ENCODE assay signal across 8 cellular contexts in the genomic region with DNA sequence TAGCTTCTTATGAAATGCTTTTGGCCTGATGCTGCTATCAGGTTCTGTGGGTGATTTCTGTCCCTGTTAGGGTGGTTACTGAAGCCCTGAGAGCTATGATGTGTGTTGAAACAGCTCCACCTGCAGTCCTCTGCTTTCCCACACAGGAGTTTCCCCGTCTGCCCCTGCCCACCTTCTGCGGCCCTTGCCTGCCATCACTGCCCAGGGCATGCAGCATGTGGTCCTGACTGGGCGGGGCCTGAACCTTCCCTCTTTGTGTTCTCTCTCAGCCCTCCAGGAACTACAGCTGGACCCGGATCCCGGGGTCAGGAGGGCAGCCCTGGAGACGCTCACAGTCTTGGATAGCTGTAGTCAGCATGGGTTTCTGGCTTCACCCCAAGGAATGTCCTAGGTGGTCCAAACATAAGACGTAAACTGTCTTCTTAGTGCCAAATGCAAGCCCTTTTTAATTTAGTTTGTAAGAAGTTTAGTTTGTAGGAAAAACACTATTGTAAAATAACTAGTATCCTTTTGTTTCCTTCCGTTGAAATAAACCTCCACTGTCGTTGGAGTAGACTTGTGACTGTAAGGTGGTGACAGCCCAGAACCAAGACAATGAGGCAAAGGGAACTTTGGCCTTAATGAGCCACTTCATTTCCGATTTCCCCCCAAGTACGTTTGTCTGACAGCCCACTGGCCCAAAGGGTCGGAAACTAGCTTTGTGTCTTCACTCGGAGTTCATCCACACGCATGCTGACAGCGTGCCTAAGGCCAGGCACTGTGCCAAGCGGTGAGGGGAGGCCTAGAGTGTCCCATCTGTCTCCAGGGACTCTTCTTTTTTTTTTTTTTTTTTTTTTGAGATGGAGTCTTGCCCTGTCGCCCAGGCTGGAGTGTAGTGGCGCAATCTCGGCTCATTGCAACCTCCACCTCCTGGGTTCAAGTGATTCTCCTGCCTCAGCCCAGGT. TPM values are rescaled to one million over a fixed set of nuclear protein-coding genes. Genes with fewer than 3 reads are reported as not detected.
DNase-seq lines count a peak whose midpoint lies in the region; ATAC-seq and TF ChIP-seq lines count a peak whose summit lies in the region.

No MANE protein-coding gene starts in this region.

- peak overlapping the region; percentile 65 for H3K27ac ChIP-seq in AG04450 (ENCODE audit: low read depth, low read length)
- no peak overlapping the region for H3K27ac ChIP-seq in PC-9
- peak overlapping the region; percentile 30 for H3K27ac ChIP-seq in subcutaneous abdominal adipose tissue (ENCODE audit: low read depth, low read length)

- H3K4me1 Mint-ChIP-seq in activated CD4-positive, alpha-beta T cell treated with anti-CD3 and anti-CD28 coated beads for 36 hours, result peaks cover 3% of the 10 kb centered on the region

- H3K27me3 ChIP-seq in AG04450 (ENCODE audit: control insufficient read depth, insufficient read depth, low read length), result no peaks in the 10 kb centered on the region
- H3K27me3 ChIP-seq in PC-9 (ENCODE audit: insufficient read depth, low read depth), result no peaks in the 10 kb centered on the region
- peaks cover 0 to 6% (median 0%) of the 10 kb centered on the region in 5 donors for H3K27me3 ChIP-seq in subcutaneous abdominal adipose tissue (ENCODE audit: control insufficient read depth in 5 of 5, insufficient read depth in 4 of 5, low read length in 5 of 5)

- H3K36me3 Mint-ChIP-seq in activated CD4-positive, alpha-beta T cell treated with anti-CD3 and anti-CD28 coated beads for 36 hours (ENCODE audit: low read depth), result peaks cover 29% of the 10 kb centered on the region

- H3K27me3 Mint-ChIP-seq in activated CD4-positive, alpha-beta T cell treated with anti-CD3 and anti-CD28 coated beads for 36 hours, result no peaks in the 10 kb centered on the region

- no TSS peak for BruUV-seq in PC-9 (replicated peaks; lab: Mats Ljungman, UMichigan)

- POLR2A ChIA-PET in AG04450 (lab: Yijun Ruan, JAX) (interaction anchor here (1.2 kb wide), 1 partner anchor 9 kb away, joined by 4 read pairs; no protein-coding TSS in a partner anchor), PC-9 (lab: Charles Lee; ENCODE audit: unreplicated experiment) (interaction anchor here (0.6 kb wide), 3 partner anchors 138 to 360 kb away, joined by 3 to 4 read pairs (median 4); no protein-coding TSS in a partner anchor)
- POLR2A ChIA-PET in activated CD4-positive, alpha-beta T cell treated with anti-CD3 and anti-CD28 coated beads for 36 hours (lab: Charles Lee), result no interaction called here

- no peak overlapping the region for H3K4me3 ChIP-seq in AG04450 (ENCODE audit: low read depth, low read length)
- no peak overlapping the region for H3K4me3 ChIP-seq in PC-9
- no peak overlapping the region for H3K4me3 ChIP-seq in foreskin fibroblast (ENCODE audit: low read depth in 1 of 2, low read length in 2 of 2)
- no peak overlapping the region for H3K4me3 ChIP-seq in subcutaneous abdominal adipose tissue (ENCODE audit: low read depth in 1 of 5, low read length in 5 of 5)

- peak overlapping the region in 1 of 5 donors; percentile 14 for H3K9ac ChIP-seq in subcutaneous abdominal adipose tissue (ENCODE audit: low read length in 5 of 5)

- peak; percentile 42 for DNase-seq in AG04450 (ENCODE audit: low read depth, low spot score)
- DNase-seq in GM20000 (ENCODE audit: low spot score), result peak; percentile 34
- peak; percentile 77 to 83 for DNase-seq in PC-9
- peak; percentile 18 to 47 for DNase-seq in foreskin fibroblast
- no peak for DNase-seq in activated CD4-positive, alpha-beta T cell treated with anti-CD3 and anti-CD28 coated beads for 36 hours
- no peak for DNase-seq in Right ventricle myocardium superior

- peaks cover 13% of the 10 kb centered on the region for H3K79me2 ChIP-seq in PC-9 (ENCODE audit: low read depth)

- intact Hi-C loops in PC-9 (cut with micrococcal nuclease; ENCODE audit: unreplicated experiment), result loop anchor here (1.0 to 5.0 kb wide), 7 partner anchors 142 to 981 kb away; partner anchors contain the start of gene USP40
- intact Hi-C loops in activated CD4-positive, alpha-beta T cell treated with anti-CD3 and anti-CD28 coated beads for 36 hours (cut with DNase I, micrococcal nuclease), result no loop called here
- intact Hi-C loops in Right ventricle myocardium superior (cut with DNase I), result no loop called here

- TF ChIP-seq CTCF in AG04450 (IDR thresholded peaks at IDR 0.05; ENCODE audit: low read depth, low read length) (peak; percentile 55), GM20000 (IDR thresholded peaks at IDR 0.05; ENCODE audit: extremely low read depth, missing control alignments) (no peak), PC-9 (conservative IDR thresholded peaks at IDR 0.05) (peak; percentile 74), foreskin fibroblast (IDR thresholded peaks at IDR 0.05; ENCODE audit: low read depth, low read length) (peak; percentile 14)

- H2AFZ ChIP-seq in PC-9, result no peak overlapping the region

- no peaks in the 10 kb centered on the region for H3K9me3 Mint-ChIP-seq in activated CD4-positive, alpha-beta T cell treated with anti-CD3 and anti-CD28 coated beads for 36 hours (ENCODE audit: low read depth)

- H3F3A ChIP-seq in PC-9 (ENCODE audit: insufficient read depth, low read depth), result peaks cover 51% of the 10 kb centered on the region; the same call in 1 of the 2 replicates

- H3K4me2 ChIP-seq in PC-9, result no peak overlapping the region

- H4K20me1 ChIP-seq in PC-9 (ENCODE audit: insufficient read depth), result peaks cover 5% of the 10 kb centered on the region; the same call in 1 of the 2 replicates

- no peaks in the 10 kb centered on the region for H3K9me2 ChIP-seq in PC-9 (ENCODE audit: insufficient read depth)

- CTCF ChIA-PET in AG04450 (lab: Charles Lee) (interaction anchor here (0.6 to 1.6 kb wide), 9 partner anchors 16 to 1284 kb away, joined by 3 to 19 read pairs (median 3); no protein-coding TSS in a partner anchor), PC-9 (lab: Charles Lee) (interaction anchor here (0.6 to 1.6 kb wide), 10 partner anchors 10 to 669 kb away, joined by 3 to 11 read pairs (median 4); partner anchors contain the start of gene ATG16L1)
- CTCF ChIA-PET in activated CD4-positive, alpha-beta T cell treated with anti-CD3 and anti-CD28 coated beads for 36 hours (lab: Charles Lee), result interaction anchor here (0.6 to 0.8 kb wide), 2 partner anchors 22 to 91 kb away, joined by 3 to 5 read pairs; partner anchors contain the start of gene HJURP

- H3K4me1 ChIP-seq in PC-9 (replicated peaks; ENCODE audit: insufficient read depth) (no peaks in the 10 kb centered on the region), subcutaneous abdominal adipose tissue (ENCODE audit: control insufficient read depth in 5 of 5, insufficient read depth in 5 of 5, low read length in 5 of 5) (peaks cover 0 to 20% (median 17%) of the 10 kb centered on the region in 5 donors)

- H3K36me3 ChIP-seq in PC-9 (ENCODE audit: low read depth), result peaks cover 17% of the 10 kb centered on the region
- H3K36me3 ChIP-seq in subcutaneous abdominal adipose tissue (ENCODE audit: control insufficient read depth in 5 of 5, insufficient read depth in 5 of 5, low read length in 5 of 5), result no peaks in the 10 kb centered on the region

- no peak overlapping the region for H3K27ac Mint-ChIP-seq in activated CD4-positive, alpha-beta T cell treated with anti-CD3 and anti-CD28 coated beads for 36 hours

- no peaks in the 10 kb centered on the region for H3K9me3 ChIP-seq in AG04450 (ENCODE audit: control insufficient read depth, insufficient read depth, low read length)
- no peaks in the 10 kb centered on the region for H3K9me3 ChIP-seq in PC-9 (ENCODE audit: insufficient read depth, low read depth)
- H3K9me3 ChIP-seq in subcutaneous abdominal adipose tissue (ENCODE audit: control insufficient read depth in 5 of 5, low read length in 5 of 5), result no peaks in the 10 kb centered on the region

- no peak overlapping the region for H3K4me3 Mint-ChIP-seq in activated CD4-positive, alpha-beta T cell treated with anti-CD3 and anti-CD28 coated beads for 36 hours

- ATAC-seq in GM21786 (IDR thresholded peaks at IDR 0.05; ENCODE audit: unreplicated experiment) (no peak), Right ventricle myocardium superior (ENCODE audit: poor library complexity) (no peak)
- no peak for ATAC-seq in activated CD4-positive, alpha-beta T cell treated with anti-CD3 and anti-CD28 coated beads for 36 hours

RNA-seq across cellular contexts. Expression of gene HJURP, which starts 21.2 kb away (rescaled TPM):
- polyA plus RNA-seq in AG04450 (2011; rRNA removed), result 11.3 and 12.2 TPM in 2 replicates
- polyA minus RNA-seq in AG04450 (2011; rRNA and poly(A)+ RNA removed), result 19.0 and 19.4 TPM in 2 replicates
- 109 TPM in 2 replicates for total RNA-seq in PC-9 (2021)
- total RNA-seq in activated CD4-positive, alpha-beta T cell treated with anti-CD3 and anti-CD28 coated beads for 36 hours, result 100 to 1,000 TPM in 1 of 2 experiments, 10 to 100 TPM in 1; 94.6 to 111 TPM
- total RNA-seq in Right ventricle myocardium superior, result 0.40 TPM

RNA-seq across cellular contexts. Expression of gene MROH2A, which starts 55.0 kb away (rescaled TPM):
- polyA plus RNA-seq in AG04450 (2011; rRNA removed), result not detected in 2 replicates
- polyA minus RNA-seq in AG04450 (2011; rRNA and poly(A)+ RNA removed), result not detected in 2 replicates
- total RNA-seq in PC-9 (2021) (1.4 and 2.9 TPM in 2 replicates), Right ventricle myocardium superior (not detected)
- not detected for total RNA-seq in activated CD4-positive, alpha-beta T cell treated with anti-CD3 and anti-CD28 coated beads for 36 hours

Comparison
In these comparisons a context has a peak if more than half of its experiments do, and no peak if none do; other contexts are left out.
1. DNase-seq: peak in AG04450 (single experiment), GM20000 (single experiment), PC-9 (2 of 2) and foreskin fibroblast (2 of 2); none in activated CD4-positive, alpha-beta T cell treated with anti-CD3 and anti-CD28 coated beads for 36 hours (single experiment) and Right ventricle myocardium superior (single experiment).
2. RNA of gene HJURP, which starts 21.2 kb away (total RNA-seq): 94.6 to 111 TPM in activated CD4-positive, alpha-beta T cell treated with anti-CD3 and anti-CD28 coated beads for 36 hours and 109 TPM in PC-9; 0.40 TPM in Right ventricle myocardium superior (single experiment); every median in the first group is over 10 times any median in the second.